Comparison of ENCODE assay signal across 1 cellular context in the genomic region with DNA sequence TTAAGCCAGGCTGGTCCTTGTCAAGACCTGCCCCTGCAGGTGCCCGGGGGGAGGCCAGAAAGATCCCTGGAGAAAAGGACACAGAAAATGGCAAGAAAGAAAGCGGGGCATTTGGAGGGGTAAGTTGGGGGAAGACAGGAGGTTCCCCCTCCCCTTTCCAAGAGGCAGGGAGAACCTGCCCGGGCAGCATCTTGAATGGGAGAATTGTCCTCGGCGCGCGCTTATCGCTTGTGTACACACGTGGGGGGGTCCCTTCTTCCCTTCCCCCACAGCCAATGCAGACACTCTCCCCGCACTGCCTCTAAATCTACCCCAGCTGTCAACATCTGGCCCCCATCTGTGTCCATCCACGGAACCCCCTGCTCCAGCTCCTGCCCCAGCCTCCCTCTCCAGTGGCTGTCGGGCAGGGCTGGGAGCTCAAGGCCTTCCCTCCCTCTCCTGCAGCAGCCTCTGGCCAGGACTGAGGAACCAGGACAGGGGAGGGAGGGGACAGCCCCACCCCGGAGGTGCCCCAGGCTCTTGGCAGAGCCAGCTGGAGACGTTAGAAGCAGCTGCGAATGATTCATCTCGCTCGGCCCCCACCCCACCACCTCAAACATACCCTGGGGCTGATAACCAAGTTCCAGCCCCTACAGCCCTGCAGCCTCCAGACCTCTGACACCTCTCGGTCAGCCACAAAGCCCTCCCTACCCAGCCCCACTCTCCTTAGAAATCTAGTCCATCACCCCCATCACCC.
TF ChIP-seq lines count a peak whose summit lies in the region.

No MANE protein-coding gene starts in this region.

TF ChIP-seq in HepG2, 621 proteins besides CTCF, POLR2A, EP300 and RAD21 (continued from another document and continues in another):
- TF ChIP-seq ZBTB10 (CRISPR knock-in tag; IDR thresholded peaks at IDR 0.05; ENCODE audit: borderline replicate concordance) (0 out of 2 replicates have a peak, but pooled peaks have one; percentile 33), ZNF138 (CRISPR knock-in tag; IDR thresholded peaks at IDR 0.05; ENCODE audit: low read depth) (no peak), FOXO1 (CRISPR knock-in tag; IDR thresholded peaks at IDR 0.05) (no peak), RBM22 (optimal IDR thresholded peaks at IDR 0.05; ENCODE audit: low read length) (peak; percentile 97), PCBP2 (optimal IDR thresholded peaks at IDR 0.05; ENCODE audit: low read depth, low read length, poor library complexity, severe bottlenecking) (no peak), ZSCAN31 (CRISPR knock-in tag; IDR thresholded peaks at IDR 0.05; ENCODE audit: low read depth) (peak; percentile 63; the same call in 1 of the 2 replicates), ZSCAN20 (CRISPR knock-in tag; IDR thresholded peaks at IDR 0.05; ENCODE audit: borderline replicate concordance) (no peak), ZNF460 (CRISPR knock-in tag; IDR thresholded peaks at IDR 0.05; ENCODE audit: borderline replicate concordance) (no peak), ISL2 (CRISPR knock-in tag; IDR thresholded peaks at IDR 0.05) (peak; percentile 49), PBX2 (CRISPR knock-in tag; IDR thresholded peaks at IDR 0.05) (no peak), SMARCE1 (IDR thresholded peaks at IDR 0.05; ENCODE audit: borderline replicate concordance) (no peak), ZNF619 (CRISPR knock-in tag; IDR thresholded peaks at IDR 0.05) (0 out of 2 replicates have a peak, but pooled peaks have one; percentile 7), JUND (CRISPR knock-in tag; IDR thresholded peaks at IDR 0.05) (no peak), TIGD3 (CRISPR knock-in tag; IDR thresholded peaks at IDR 0.05; ENCODE audit: borderline replicate concordance) (no peak), ZNF431 (CRISPR knock-in tag; IDR thresholded peaks at IDR 0.05; ENCODE audit: borderline replicate concordance, low read depth) (no peak), ZNF17 (CRISPR knock-in tag; IDR thresholded peaks at IDR 0.05) (no peak), ZNF33B (CRISPR knock-in tag; IDR thresholded peaks at IDR 0.05) (no peak), NFATC3 (CRISPR knock-in tag; IDR thresholded peaks at IDR 0.05) (no peak), ZNF639 (CRISPR knock-in tag; conservative IDR thresholded peaks at IDR 0.05) (no peak), ZNF136 (CRISPR knock-in tag; IDR thresholded peaks at IDR 0.05; ENCODE audit: low read depth) (no peak), KDM5B (CRISPR knock-in tag; IDR thresholded peaks at IDR 0.05; ENCODE audit: borderline replicate concordance) (no peak), RARG (CRISPR knock-in tag; IDR thresholded peaks at IDR 0.05; ENCODE audit: low read depth) (no peak), ZNF382 (CRISPR knock-in tag; IDR thresholded peaks at IDR 0.05; ENCODE audit: borderline replicate concordance) (no peak), PLRG1 (conservative IDR thresholded peaks at IDR 0.05) (no peak), XBP1 (CRISPR knock-in tag; IDR thresholded peaks at IDR 0.05) (no peak), SP2 (CRISPR knock-in tag; IDR thresholded peaks at IDR 0.05) (no peak), ZSCAN29 (CRISPR knock-in tag; conservative IDR thresholded peaks at IDR 0.05) (no peak)
- TF ChIP-seq, protein P1, sequence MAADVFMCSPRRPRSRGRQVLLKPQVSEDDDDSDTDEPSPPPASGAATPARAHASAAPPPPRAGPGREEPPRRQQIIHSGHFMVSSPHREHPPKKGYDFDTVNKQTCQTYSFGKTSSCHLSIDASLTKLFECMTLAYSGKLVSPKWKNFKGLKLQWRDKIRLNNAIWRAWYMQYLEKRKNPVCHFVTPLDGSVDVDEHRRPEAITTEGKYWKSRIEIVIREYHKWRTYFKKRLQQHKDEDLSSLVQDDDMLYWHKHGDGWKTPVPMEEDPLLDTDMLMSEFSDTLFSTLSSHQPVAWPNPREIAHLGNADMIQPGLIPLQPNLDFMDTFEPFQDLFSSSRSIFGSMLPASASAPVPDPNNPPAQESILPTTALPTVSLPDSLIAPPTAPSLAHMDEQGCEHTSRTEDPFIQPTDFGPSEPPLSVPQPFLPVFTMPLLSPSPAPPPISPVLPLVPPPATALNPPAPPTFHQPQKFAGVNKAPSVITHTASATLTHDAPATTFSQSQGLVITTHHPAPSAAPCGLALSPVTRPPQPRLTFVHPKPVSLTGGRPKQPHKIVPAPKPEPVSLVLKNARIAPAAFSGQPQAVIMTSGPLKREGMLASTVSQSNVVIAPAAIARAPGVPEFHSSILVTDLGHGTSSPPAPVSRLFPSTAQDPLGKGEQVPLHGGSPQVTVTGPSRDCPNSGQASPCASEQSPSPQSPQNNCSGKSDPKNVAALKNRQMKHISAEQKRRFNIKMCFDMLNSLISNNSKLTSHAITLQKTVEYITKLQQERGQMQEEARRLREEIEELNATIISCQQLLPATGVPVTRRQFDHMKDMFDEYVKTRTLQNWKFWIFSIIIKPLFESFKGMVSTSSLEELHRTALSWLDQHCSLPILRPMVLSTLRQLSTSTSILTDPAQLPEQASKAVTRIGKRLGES (CRISPR knock-in tag; IDR thresholded peaks at IDR 0.05; ENCODE audit: borderline replicate concordance): no peak
- TF ChIP-seq, protein P2, sequence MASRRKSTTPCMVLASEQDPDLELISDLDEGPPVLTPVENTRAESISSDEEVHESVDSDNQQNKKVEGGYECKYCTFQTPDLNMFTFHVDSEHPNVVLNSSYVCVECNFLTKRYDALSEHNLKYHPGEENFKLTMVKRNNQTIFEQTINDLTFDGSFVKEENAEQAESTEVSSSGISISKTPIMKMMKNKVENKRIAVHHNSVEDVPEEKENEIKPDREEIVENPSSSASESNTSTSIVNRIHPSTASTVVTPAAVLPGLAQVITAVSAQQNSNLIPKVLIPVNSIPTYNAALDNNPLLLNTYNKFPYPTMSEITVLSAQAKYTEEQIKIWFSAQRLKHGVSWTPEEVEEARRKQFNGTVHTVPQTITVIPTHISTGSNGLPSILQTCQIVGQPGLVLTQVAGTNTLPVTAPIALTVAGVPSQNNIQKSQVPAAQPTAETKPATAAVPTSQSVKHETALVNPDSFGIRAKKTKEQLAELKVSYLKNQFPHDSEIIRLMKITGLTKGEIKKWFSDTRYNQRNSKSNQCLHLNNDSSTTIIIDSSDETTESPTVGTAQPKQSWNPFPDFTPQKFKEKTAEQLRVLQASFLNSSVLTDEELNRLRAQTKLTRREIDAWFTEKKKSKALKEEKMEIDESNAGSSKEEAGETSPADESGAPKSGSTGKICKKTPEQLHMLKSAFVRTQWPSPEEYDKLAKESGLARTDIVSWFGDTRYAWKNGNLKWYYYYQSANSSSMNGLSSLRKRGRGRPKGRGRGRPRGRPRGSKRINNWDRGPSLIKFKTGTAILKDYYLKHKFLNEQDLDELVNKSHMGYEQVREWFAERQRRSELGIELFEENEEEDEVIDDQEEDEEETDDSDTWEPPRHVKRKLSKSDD (CRISPR knock-in tag; IDR thresholded peaks at IDR 0.05; ENCODE audit: low read depth): no peak
- TF ChIP-seq, protein P3, sequence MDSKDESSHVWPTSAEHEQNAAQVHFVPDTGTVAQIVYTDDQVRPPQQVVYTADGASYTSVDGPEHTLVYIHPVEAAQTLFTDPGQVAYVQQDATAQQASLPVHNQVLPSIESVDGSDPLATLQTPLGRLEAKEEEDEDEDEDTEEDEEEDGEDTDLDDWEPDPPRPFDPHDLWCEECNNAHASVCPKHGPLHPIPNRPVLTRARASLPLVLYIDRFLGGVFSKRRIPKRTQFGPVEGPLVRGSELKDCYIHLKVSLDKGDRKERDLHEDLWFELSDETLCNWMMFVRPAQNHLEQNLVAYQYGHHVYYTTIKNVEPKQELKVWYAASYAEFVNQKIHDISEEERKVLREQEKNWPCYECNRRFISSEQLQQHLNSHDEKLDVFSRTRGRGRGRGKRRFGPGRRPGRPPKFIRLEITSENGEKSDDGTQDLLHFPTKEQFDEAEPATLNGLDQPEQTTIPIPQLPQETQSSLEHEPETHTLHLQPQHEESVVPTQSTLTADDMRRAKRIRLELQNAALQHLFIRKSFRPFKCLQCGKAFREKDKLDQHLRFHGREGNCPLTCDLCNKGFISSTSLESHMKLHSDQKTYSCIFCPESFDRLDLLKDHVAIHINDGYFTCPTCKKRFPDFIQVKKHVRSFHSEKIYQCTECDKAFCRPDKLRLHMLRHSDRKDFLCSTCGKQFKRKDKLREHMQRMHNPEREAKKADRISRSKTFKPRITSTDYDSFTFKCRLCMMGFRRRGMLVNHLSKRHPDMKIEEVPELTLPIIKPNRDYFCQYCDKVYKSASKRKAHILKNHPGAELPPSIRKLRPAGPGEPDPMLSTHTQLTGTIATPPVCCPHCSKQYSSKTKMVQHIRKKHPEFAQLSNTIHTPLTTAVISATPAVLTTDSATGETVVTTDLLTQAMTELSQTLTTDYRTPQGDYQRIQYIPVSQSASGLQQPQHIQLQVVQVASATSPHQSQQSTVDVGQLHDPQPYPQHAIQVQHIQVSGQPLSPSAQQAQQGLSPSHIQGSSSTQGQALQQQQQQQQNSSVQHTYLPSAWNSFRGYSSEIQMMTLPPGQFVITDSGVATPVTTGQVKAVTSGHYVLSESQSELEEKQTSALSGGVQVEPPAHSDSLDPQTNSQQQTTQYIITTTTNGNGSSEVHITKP (CRISPR knock-in tag; IDR thresholded peaks at IDR 0.05; ENCODE audit: low read depth): peak; percentile 38
